ENCODE assay signal across 13 cellular contexts in the genomic region with DNA sequence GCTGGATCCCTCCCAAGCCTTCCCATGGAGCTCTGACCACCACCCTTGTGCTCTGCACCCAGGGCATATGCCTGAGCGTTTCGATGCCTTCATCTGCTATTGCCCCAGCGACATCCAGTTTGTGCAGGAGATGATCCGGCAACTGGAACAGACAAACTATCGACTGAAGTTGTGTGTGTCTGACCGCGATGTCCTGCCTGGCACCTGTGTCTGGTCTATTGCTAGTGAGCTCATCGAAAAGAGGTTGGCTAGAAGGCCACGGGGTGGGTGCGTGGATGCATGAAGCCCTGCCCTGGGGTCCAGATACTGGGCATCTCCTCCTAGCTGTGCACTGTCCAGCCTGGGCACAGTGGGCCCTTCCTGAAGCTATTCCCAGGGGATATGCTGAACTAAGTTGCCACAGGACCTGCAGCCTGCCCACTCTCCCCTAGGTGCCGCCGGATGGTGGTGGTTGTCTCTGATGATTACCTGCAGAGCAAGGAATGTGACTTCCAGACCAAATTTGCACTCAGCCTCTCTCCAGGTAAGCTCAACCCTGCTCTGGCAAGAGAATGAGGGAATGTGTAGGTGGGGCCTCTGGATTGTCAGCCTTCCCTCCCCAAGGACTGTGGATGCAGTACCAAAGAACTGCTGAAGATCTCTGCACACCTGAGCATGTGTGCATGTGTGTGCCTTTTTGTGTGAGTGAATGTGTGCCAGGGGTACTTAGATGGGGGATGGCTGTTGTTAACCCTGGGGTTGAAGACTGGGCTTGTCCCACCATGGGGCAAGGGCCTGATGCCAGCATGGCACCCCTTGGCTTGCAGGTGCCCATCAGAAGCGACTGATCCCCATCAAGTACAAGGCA. TPM values are rescaled to one million over a fixed set of nuclear protein-coding genes. Genes with fewer than 3 reads are reported as not detected.
DNase-seq lines count a peak whose midpoint lies in the region; ATAC-seq and TF ChIP-seq lines count a peak whose summit lies in the region.
"Had no signal": no experiment of that assay in that cellular context is flagged by ENCODE, and none has a peak within 500 bp of the region (broad histone marks: within the 10 kb centered on the region; RNA-seq: fewer than 3 reads in every experiment).

No MANE protein-coding gene starts in this region.

- TF ChIP-seq POLR2A in vagina (IDR thresholded peaks at IDR 0.05), result no peak

- H3K36me3 ChIP-seq in vagina, result peaks cover 0 to 10% of the 10 kb centered on the region in 2 donors

- H3K27me3 ChIP-seq in vagina, result no peaks in the 10 kb centered on the region
- H3K27me3 ChIP-seq: upper lobe of left lung had no signal

- ATAC-seq in Right ventricle myocardium inferior (no peak), memory B cell (ENCODE audit: low read depth) (no peak), HG02798 (IDR thresholded peaks at IDR 0.05; ENCODE audit: poor library complexity, unreplicated experiment) (no peak)
- ATAC-seq: WTC11 had no signal

- H3K9me3 ChIP-seq in vagina, result no peaks in the 10 kb centered on the region
- H3K9me3 ChIP-seq: upper lobe of left lung had no signal

- no peak overlapping the region for H3K27ac ChIP-seq in vagina

- H3K36me3 Mint-ChIP-seq in activated naive CD8-positive, alpha-beta T cell, result peaks cover 4% of the 10 kb centered on the region
- H3K36me3 Mint-ChIP-seq in memory B cell, result peaks cover 15% of the 10 kb centered on the region

- H3K4me1 ChIP-seq in vagina, result peaks cover 34% of the 10 kb centered on the region

- no peaks in the 10 kb centered on the region for H3K27me3 Mint-ChIP-seq in activated naive CD8-positive, alpha-beta T cell
- no peaks in the 10 kb centered on the region for H3K27me3 Mint-ChIP-seq in memory B cell

- no peaks in the 10 kb centered on the region for H3K9me3 Mint-ChIP-seq in activated naive CD8-positive, alpha-beta T cell (ENCODE audit: low read depth)
- H3K9me3 Mint-ChIP-seq in memory B cell, result no peaks in the 10 kb centered on the region
- H3K9me3 Mint-ChIP-seq: WTC11 had no signal

- peak; percentile 32 for DNase-seq in Right ventricle myocardium inferior (ENCODE audit: missing footprints)
- DNase-seq in cardiac septum (ENCODE audit: low spot score), result no peak
- DNase-seq in memory B cell (ENCODE audit: low spot score in 2 of 2), result no peak
- DNase-seq in vagina (ENCODE audit: extremely low spot score in 2 of 2), result peak; percentile 64 to 81
- no peak for DNase-seq in NCI-H2171 treated with DMSO at 0.1 percent for 48 hours (lab: John Stamatoyannopoulos, UW)
- no peak for DNase-seq in amniotic stem cell (lab: John Stamatoyannopoulos, UW)
- DNase-seq: amygdala, mesenchymal stem cell, SHP77, upper lobe of left lung had no signal

- no peak for TF ChIP-seq CTCF in vagina (IDR thresholded peaks at IDR 0.05)

- peak overlapping the region; percentile 34 for H3K27ac Mint-ChIP-seq in activated naive CD8-positive, alpha-beta T cell
- no peak overlapping the region for H3K27ac Mint-ChIP-seq in memory B cell
- H3K27ac Mint-ChIP-seq: WTC11 had no signal

- H3K4me3 Mint-ChIP-seq in activated naive CD8-positive, alpha-beta T cell, result peak overlapping the region; percentile 94
- H3K4me3 Mint-ChIP-seq in memory B cell, result peak overlapping the region; percentile 92

- peaks cover 40% of the 10 kb centered on the region for H3K4me1 Mint-ChIP-seq in activated naive CD8-positive, alpha-beta T cell (ENCODE audit: low read depth)
- H3K4me1 Mint-ChIP-seq in memory B cell, result peaks cover 46% of the 10 kb centered on the region

- intact Hi-C loops in Right ventricle myocardium inferior (cut with DNase I), result no loop called here
- intact Hi-C loops in cardiac septum (cut with DNase I), result no loop called here
- intact Hi-C loops in vagina (cut with DNase I), result no loop called here

- H3K4me3 ChIP-seq in vagina, result no peak overlapping the region

RNA-seq across cellular contexts. Expression of a gene that starts 2.1 kb away (rescaled TPM):
- total RNA-seq in Right ventricle myocardium inferior (8.8 TPM), cardiac septum (8.5 TPM), vagina (45.9 TPM)

RNA-seq across cellular contexts. Expression of a gene that starts 3.6 kb away (rescaled TPM):
- total RNA-seq in Right ventricle myocardium inferior, result 116 TPM
- total RNA-seq in cardiac septum, result 86.8 TPM
- 53.0 TPM for total RNA-seq in vagina

RNA-seq across cellular contexts. Expression of a gene that starts 24.8 kb away (rescaled TPM):
- total RNA-seq in Right ventricle myocardium inferior (24.6 TPM), cardiac septum (30.6 TPM), vagina (22.8 TPM)

Comparison
In these comparisons a context has a peak if more than half of its experiments do, and no peak if none do; other contexts are left out.
1. DNase-seq: peak in Right ventricle myocardium inferior (single experiment) and vagina (2 of 2); none in cardiac septum (single experiment), memory B cell (0 of 2), NCI-H2171 treated with DMSO at 0.1 percent for 48 hours (single experiment) and amniotic stem cell (single experiment).